In genomic region chr6:50713226-50713625, GRCh38 we compare ENCODE assay signal across 1 cellular context.
TF ChIP-seq lines count a peak whose summit lies in the region.

Gene TFAP2D (plus strand): TSS chr6:50713526. CDS start chr6:50714056, 530 bp downstream.

TF ChIP-seq in HepG2, 621 proteins besides CTCF, POLR2A, EP300 and RAD21:
- TF ChIP-seq E2F1 (CRISPR knock-in tag; IDR thresholded peaks at IDR 0.05) = no peak
- TF ChIP-seq ZNF275 (CRISPR knock-in tag; IDR thresholded peaks at IDR 0.05; ENCODE audit: borderline replicate concordance) = no peak
- TF ChIP-seq TRAFD1 (CRISPR knock-in tag; IDR thresholded peaks at IDR 0.05; ENCODE audit: borderline replicate concordance) = no peak
- no peak for TF ChIP-seq ZBTB44 (CRISPR knock-in tag; IDR thresholded peaks at IDR 0.05)
- TF ChIP-seq ZNF768 (CRISPR knock-in tag; IDR thresholded peaks at IDR 0.05) = no peak
- TF ChIP-seq ATF4 (CRISPR knock-in tag; IDR thresholded peaks at IDR 0.05) = no peak
- no peak for TF ChIP-seq MIER3 (CRISPR knock-in tag; IDR thresholded peaks at IDR 0.05; ENCODE audit: borderline replicate concordance)
- TF ChIP-seq ZNF333 (CRISPR knock-in tag; IDR thresholded peaks at IDR 0.05; ENCODE audit: borderline replicate concordance) = no peak
- no peak for TF ChIP-seq ZNF558 (CRISPR knock-in tag; IDR thresholded peaks at IDR 0.05; ENCODE audit: borderline replicate concordance)
- TF ChIP-seq REL (CRISPR knock-in tag; conservative IDR thresholded peaks at IDR 0.05) = no peak
- TF ChIP-seq ZNF570 (CRISPR knock-in tag; IDR thresholded peaks at IDR 0.05; ENCODE audit: borderline replicate concordance) = no peak
- TF ChIP-seq ZNF691 (CRISPR knock-in tag; IDR thresholded peaks at IDR 0.05; ENCODE audit: borderline replicate concordance, low read depth) = no peak
- TF ChIP-seq HNF4A (CRISPR knock-in tag; IDR thresholded peaks at IDR 0.05) = no peak
- no peak for TF ChIP-seq ATF5 (CRISPR knock-in tag; IDR thresholded peaks at IDR 0.05; ENCODE audit: low read depth)
- TF ChIP-seq AKNA (CRISPR knock-in tag; IDR thresholded peaks at IDR 0.05; ENCODE audit: borderline replicate concordance) = no peak
- no peak for TF ChIP-seq GPBP1L1 (CRISPR knock-in tag; IDR thresholded peaks at IDR 0.05)
